Comparison of ENCODE assay signal across 8 cellular contexts in genomic region chr19:13396256-13397080, GRCh38.
A peak's percentile ranks its signal among the peaks of the same experiment; 100 is the strongest.
DNase-seq lines count a peak whose midpoint lies in the region; ATAC-seq and TF ChIP-seq lines count a peak whose summit lies in the region.

No MANE protein-coding gene starts in this region.

- H3K27ac Mint-ChIP-seq in mesothelial cell of epicardium, result no peak overlapping the region
- H3K27ac Mint-ChIP-seq in T-helper 2 cell treated with Interferon-gamma antibody and Interleukin-4, amounts not matched to agents 5 μg/mL and 100 μg/mL, for 36 hours, result no peak overlapping the region
- no peak overlapping the region for H3K27ac Mint-ChIP-seq in CD8-positive, alpha-beta T cell

- no peaks in the 10 kb centered on the region for H3K36me3 ChIP-seq in CD8-positive, alpha-beta T cell (ENCODE audit: insufficient read depth, low read length)

- ATAC-seq in GM18505 (IDR thresholded peaks at IDR 0.05; ENCODE audit: unreplicated experiment), result no peak
- ATAC-seq in CD8-positive, alpha-beta T cell, result no peak

- TF ChIP-seq CTCF in NB4 (IDR thresholded peaks at IDR 0.05; ENCODE audit: low read depth, low read length) (no peak), dorsolateral prefrontal cortex (IDR thresholded peaks at IDR 0.05 in 54 of 56, conservative IDR thresholded peaks at IDR 0.05 in 2 of 56; ENCODE audit: low read depth in 1 of 56, partially characterized antibody in 56 of 56) (peak in 1 of 56 donors; percentile 18), mesothelial cell of epicardium (IDR thresholded peaks at IDR 0.05; ENCODE audit: unreplicated experiment) (no peak)
- TF ChIP-seq CTCF in CD8-positive, alpha-beta T cell (IDR thresholded peaks at IDR 0.05), result no peak

- H3K27ac ChIP-seq in dorsolateral prefrontal cortex, result peak overlapping the region in 7 of 59 donors; percentile 4 to 52 (median 23)
- no peak overlapping the region for H3K27ac ChIP-seq in CD8-positive, alpha-beta T cell (ENCODE audit: low read depth, low read length)

- no peaks in the 10 kb centered on the region for H3K4me1 Mint-ChIP-seq in mesothelial cell of epicardium
- H3K4me1 Mint-ChIP-seq in T-helper 2 cell treated with Interferon-gamma antibody and Interleukin-4, amounts not matched to agents 5 μg/mL and 100 μg/mL, for 36 hours (ENCODE audit: low read depth), result no peaks in the 10 kb centered on the region
- H3K4me1 Mint-ChIP-seq in CD8-positive, alpha-beta T cell (ENCODE audit: low read depth), result no peaks in the 10 kb centered on the region

- H3K27me3 Mint-ChIP-seq in mesothelial cell of epicardium (ENCODE audit: low read depth), result peaks cover 35% of the 10 kb centered on the region
- no peaks in the 10 kb centered on the region for H3K27me3 Mint-ChIP-seq in T-helper 2 cell treated with Interferon-gamma antibody and Interleukin-4, amounts not matched to agents 5 μg/mL and 100 μg/mL, for 36 hours (ENCODE audit: low read depth)
- peaks cover 49% of the 10 kb centered on the region for H3K27me3 Mint-ChIP-seq in CD8-positive, alpha-beta T cell (ENCODE audit: low read depth)

- no peaks in the 10 kb centered on the region for H3K36me3 Mint-ChIP-seq in mesothelial cell of epicardium
- no peaks in the 10 kb centered on the region for H3K36me3 Mint-ChIP-seq in T-helper 2 cell treated with Interferon-gamma antibody and Interleukin-4, amounts not matched to agents 5 μg/mL and 100 μg/mL, for 36 hours (ENCODE audit: low read depth)
- H3K36me3 Mint-ChIP-seq in CD8-positive, alpha-beta T cell, result no peaks in the 10 kb centered on the region

- CTCF ChIA-PET in CD8-positive, alpha-beta T cell (lab: Charles Lee), result interaction anchor here (1.3 kb wide), 1 partner anchor 9 kb away, joined by 3 read pairs; no protein-coding TSS in a partner anchor

- H3K9me3 Mint-ChIP-seq in mesothelial cell of epicardium, result no peaks in the 10 kb centered on the region
- H3K9me3 Mint-ChIP-seq in T-helper 2 cell treated with Interferon-gamma antibody and Interleukin-4, amounts not matched to agents 5 μg/mL and 100 μg/mL, for 36 hours, result peaks cover 5% of the 10 kb centered on the region
- H3K9me3 Mint-ChIP-seq in CD8-positive, alpha-beta T cell, result no peaks in the 10 kb centered on the region

- TF ChIP-seq POLR2A in NB4 (IDR thresholded peaks at IDR 0.05; ENCODE audit: extremely low read depth, insufficient read length) (no peak), GM18505 (IDR thresholded peaks at IDR 0.05; ENCODE audit: borderline replicate concordance, extremely low read depth, insufficient read depth, insufficient read length) (no peak)

- H3K27me3 ChIP-seq in dorsolateral prefrontal cortex, result no peaks in the 10 kb centered on the region
- H3K27me3 ChIP-seq in CD8-positive, alpha-beta T cell (ENCODE audit: insufficient read depth, low read length), result peaks cover 4% of the 10 kb centered on the region

- POLR2A ChIA-PET in CD8-positive, alpha-beta T cell (lab: Charles Lee), result no interaction called here

- H3K9me3 ChIP-seq in CD8-positive, alpha-beta T cell (ENCODE audit: low read length), result no peaks in the 10 kb centered on the region

- no peaks in the 10 kb centered on the region for H3K4me1 ChIP-seq in CD8-positive, alpha-beta T cell (ENCODE audit: insufficient read depth, low read length)

- intact Hi-C loops in dorsolateral prefrontal cortex (cut with DNase I), result no loop called here
- intact Hi-C loops in CD8-positive, alpha-beta T cell (cut with DNase I, micrococcal nuclease), result no loop called here

- peak; percentile 40 for DNase-seq in Daoy (ENCODE audit: low read depth)
- DNase-seq in NB4 (ENCODE audit: low read depth), result peak; percentile 43
- DNase-seq in dorsolateral prefrontal cortex, result peak in 9 of 10 donors; percentile 15 to 68 (median 48)
- DNase-seq in mesothelial cell of epicardium (ENCODE audit: low spot score in 2 of 2, unreplicated experiment in 2 of 2), result no peak
- DNase-seq in stimulated activated naive CD4-positive, alpha-beta T cell treated with Interleukin-2 at 50 U/mL for 16 hours (lab: John Stamatoyannopoulos, UW), result no peak
- DNase-seq in T-helper 2 cell treated with Interferon-gamma antibody and Interleukin-4, amounts not matched to agents 5 μg/mL and 100 μg/mL, for 36 hours (ENCODE audit: low spot score), result no peak
- DNase-seq in CD8-positive, alpha-beta T cell, result no peak

- peak overlapping the region; percentile 15 for H3K4me3 Mint-ChIP-seq in mesothelial cell of epicardium
- H3K4me3 Mint-ChIP-seq in T-helper 2 cell treated with Interferon-gamma antibody and Interleukin-4, amounts not matched to agents 5 μg/mL and 100 μg/mL, for 36 hours, result no peak overlapping the region
- H3K4me3 Mint-ChIP-seq in CD8-positive, alpha-beta T cell, result no peak overlapping the region

- H3K4me3 ChIP-seq in NB4 (ENCODE audit: low read depth, low read length) (no peak overlapping the region), dorsolateral prefrontal cortex (peak overlapping the region in 24 of 59 donors; percentile 2 to 45 (median 18))
- H3K4me3 ChIP-seq in CD8-positive, alpha-beta T cell (ENCODE audit: low read depth, low read length), result no peak overlapping the region

Comparison
In these comparisons a context has a peak if more than half of its experiments do, and no peak if none do; other contexts are left out.
1. DNase-seq: peak in Daoy (single experiment), NB4 (single experiment) and dorsolateral prefrontal cortex (9 of 10); none in mesothelial cell of epicardium (0 of 2), stimulated activated naive CD4-positive, alpha-beta T cell treated with Interleukin-2 at 50 U/mL for 16 hours (single experiment), T-helper 2 cell treated with Interferon-gamma antibody and Interleukin-4, amounts not matched to agents 5 μg/mL and 100 μg/mL, for 36 hours (single experiment) and CD8-positive, alpha-beta T cell (0 of 7).